Comparison of ENCODE assay signal across 1 cellular context in the genomic region with DNA sequence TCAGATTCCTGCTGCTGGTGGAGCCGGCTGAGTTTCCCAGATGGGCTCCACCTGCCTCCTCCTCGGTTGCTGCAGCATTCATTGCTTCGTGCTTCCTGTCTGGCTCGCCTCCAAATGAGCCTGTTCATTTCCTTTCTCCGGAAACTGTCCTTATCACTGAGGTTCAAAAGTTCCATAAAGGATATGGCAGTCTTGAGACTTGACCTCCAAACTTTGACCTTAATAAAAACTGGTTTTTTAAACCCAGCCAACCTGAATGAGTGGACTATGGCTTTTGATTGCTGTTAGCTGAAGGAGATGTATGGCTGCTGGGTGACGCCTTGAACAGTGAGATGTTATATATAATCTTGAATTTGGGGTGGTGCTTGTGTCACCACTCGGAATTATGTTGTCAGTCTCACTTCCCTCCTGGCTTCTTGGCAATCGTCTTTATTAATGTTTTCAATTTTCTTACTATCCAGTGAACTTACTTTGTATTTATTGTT.
TF ChIP-seq lines count a peak whose summit lies in the region.

No MANE protein-coding gene starts in this region.

TF ChIP-seq in HepG2, 621 proteins besides CTCF, POLR2A, EP300 and RAD21 (continued from another document and continues in another):
- TF ChIP-seq ZNF775 (CRISPR knock-in tag; IDR thresholded peaks at IDR 0.05; ENCODE audit: borderline replicate concordance) (no peak), ZNF432 (CRISPR knock-in tag; IDR thresholded peaks at IDR 0.05; ENCODE audit: borderline replicate concordance) (no peak), GABPB1 (CRISPR knock-in tag; IDR thresholded peaks at IDR 0.05) (peak; percentile 53; the same call in 1 of the 2 replicates), MXI1 (IDR thresholded peaks at IDR 0.05; ENCODE audit: borderline replicate concordance, low read depth, low read length) (no peak), ZNF660 (CRISPR knock-in tag; IDR thresholded peaks at IDR 0.05; ENCODE audit: borderline replicate concordance, low read depth) (no peak), RFX1 (IDR thresholded peaks at IDR 0.05) (no peak), ZNF570 (CRISPR knock-in tag; IDR thresholded peaks at IDR 0.05; ENCODE audit: borderline replicate concordance) (no peak), ZNF550 (CRISPR knock-in tag; IDR thresholded peaks at IDR 0.05; ENCODE audit: borderline replicate concordance) (no peak), PCBP1 (IDR thresholded peaks at IDR 0.05; ENCODE audit: borderline replicate concordance, low read depth, low read length) (no peak), ZFX (CRISPR knock-in tag; IDR thresholded peaks at IDR 0.05; ENCODE audit: low read depth) (no peak), MIER3 (CRISPR knock-in tag; IDR thresholded peaks at IDR 0.05; ENCODE audit: borderline replicate concordance) (no peak), ZNF589 (CRISPR knock-in tag; conservative IDR thresholded peaks at IDR 0.05) (no peak), SMYD3 (CRISPR knock-in tag; IDR thresholded peaks at IDR 0.05) (no peak), ZFY (CRISPR knock-in tag; IDR thresholded peaks at IDR 0.05) (no peak), AGO1 (IDR thresholded peaks at IDR 0.05; ENCODE audit: low read depth, low read length, poor library complexity, severe bottlenecking) (no peak), KLF15 (CRISPR knock-in tag; IDR thresholded peaks at IDR 0.05; ENCODE audit: borderline replicate concordance) (no peak), ZNF264 (CRISPR knock-in tag; IDR thresholded peaks at IDR 0.05) (no peak), ZNF776 (CRISPR knock-in tag; IDR thresholded peaks at IDR 0.05) (no peak), ZC3H13 (CRISPR knock-in tag; IDR thresholded peaks at IDR 0.05) (no peak), ZMYM3 (CRISPR knock-in tag; IDR thresholded peaks at IDR 0.05) (no peak), PAF1 (CRISPR knock-in tag; IDR thresholded peaks at IDR 0.05) (no peak), MEIS1 (CRISPR knock-in tag; IDR thresholded peaks at IDR 0.05; ENCODE audit: borderline replicate concordance) (no peak), ZNF260 (CRISPR knock-in tag; IDR thresholded peaks at IDR 0.05; ENCODE audit: borderline replicate concordance, low read depth) (no peak), SETDB1 (CRISPR knock-in tag; IDR thresholded peaks at IDR 0.05; ENCODE audit: borderline replicate concordance) (no peak), MED1 (CRISPR knock-in tag; IDR thresholded peaks at IDR 0.05) (peak; percentile 86)
- TF ChIP-seq, protein P1, sequence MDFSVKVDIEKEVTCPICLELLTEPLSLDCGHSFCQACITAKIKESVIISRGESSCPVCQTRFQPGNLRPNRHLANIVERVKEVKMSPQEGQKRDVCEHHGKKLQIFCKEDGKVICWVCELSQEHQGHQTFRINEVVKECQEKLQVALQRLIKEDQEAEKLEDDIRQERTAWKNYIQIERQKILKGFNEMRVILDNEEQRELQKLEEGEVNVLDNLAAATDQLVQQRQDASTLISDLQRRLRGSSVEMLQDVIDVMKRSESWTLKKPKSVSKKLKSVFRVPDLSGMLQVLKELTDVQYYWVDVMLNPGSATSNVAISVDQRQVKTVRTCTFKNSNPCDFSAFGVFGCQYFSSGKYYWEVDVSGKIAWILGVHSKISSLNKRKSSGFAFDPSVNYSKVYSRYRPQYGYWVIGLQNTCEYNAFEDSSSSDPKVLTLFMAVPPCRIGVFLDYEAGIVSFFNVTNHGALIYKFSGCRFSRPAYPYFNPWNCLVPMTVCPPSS (IDR thresholded peaks at IDR 0.05), result no peak
- TF ChIP-seq, protein P2, sequence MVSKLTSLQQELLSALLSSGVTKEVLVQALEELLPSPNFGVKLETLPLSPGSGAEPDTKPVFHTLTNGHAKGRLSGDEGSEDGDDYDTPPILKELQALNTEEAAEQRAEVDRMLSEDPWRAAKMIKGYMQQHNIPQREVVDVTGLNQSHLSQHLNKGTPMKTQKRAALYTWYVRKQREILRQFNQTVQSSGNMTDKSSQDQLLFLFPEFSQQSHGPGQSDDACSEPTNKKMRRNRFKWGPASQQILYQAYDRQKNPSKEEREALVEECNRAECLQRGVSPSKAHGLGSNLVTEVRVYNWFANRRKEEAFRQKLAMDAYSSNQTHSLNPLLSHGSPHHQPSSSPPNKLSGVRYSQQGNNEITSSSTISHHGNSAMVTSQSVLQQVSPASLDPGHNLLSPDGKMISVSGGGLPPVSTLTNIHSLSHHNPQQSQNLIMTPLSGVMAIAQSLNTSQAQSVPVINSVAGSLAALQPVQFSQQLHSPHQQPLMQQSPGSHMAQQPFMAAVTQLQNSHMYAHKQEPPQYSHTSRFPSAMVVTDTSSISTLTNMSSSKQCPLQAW (CRISPR knock-in tag; IDR thresholded peaks at IDR 0.05), result 0 out of 2 replicates have a peak, but pooled peaks have one; percentile 28
- TF ChIP-seq, protein P3, sequence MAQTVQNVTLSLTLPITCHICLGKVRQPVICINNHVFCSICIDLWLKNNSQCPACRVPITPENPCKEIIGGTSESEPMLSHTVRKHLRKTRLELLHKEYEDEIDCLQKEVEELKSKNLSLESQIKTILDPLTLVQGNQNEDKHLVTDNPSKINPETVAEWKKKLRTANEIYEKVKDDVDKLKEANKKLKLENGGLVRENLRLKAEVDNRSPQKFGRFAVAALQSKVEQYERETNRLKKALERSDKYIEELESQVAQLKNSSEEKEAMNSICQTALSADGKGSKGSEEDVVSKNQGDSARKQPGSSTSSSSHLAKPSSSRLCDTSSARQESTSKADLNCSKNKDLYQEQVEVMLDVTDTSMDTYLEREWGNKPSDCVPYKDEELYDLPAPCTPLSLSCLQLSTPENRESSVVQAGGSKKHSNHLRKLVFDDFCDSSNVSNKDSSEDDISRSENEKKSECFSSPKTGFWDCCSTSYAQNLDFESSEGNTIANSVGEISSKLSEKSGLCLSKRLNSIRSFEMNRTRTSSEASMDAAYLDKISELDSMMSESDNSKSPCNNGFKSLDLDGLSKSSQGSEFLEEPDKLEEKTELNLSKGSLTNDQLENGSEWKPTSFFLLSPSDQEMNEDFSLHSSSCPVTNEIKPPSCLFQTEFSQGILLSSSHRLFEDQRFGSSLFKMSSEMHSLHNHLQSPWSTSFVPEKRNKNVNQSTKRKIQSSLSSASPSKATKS (CRISPR knock-in tag; IDR thresholded peaks at IDR 0.05), result no peak
- TF ChIP-seq, protein P4, sequence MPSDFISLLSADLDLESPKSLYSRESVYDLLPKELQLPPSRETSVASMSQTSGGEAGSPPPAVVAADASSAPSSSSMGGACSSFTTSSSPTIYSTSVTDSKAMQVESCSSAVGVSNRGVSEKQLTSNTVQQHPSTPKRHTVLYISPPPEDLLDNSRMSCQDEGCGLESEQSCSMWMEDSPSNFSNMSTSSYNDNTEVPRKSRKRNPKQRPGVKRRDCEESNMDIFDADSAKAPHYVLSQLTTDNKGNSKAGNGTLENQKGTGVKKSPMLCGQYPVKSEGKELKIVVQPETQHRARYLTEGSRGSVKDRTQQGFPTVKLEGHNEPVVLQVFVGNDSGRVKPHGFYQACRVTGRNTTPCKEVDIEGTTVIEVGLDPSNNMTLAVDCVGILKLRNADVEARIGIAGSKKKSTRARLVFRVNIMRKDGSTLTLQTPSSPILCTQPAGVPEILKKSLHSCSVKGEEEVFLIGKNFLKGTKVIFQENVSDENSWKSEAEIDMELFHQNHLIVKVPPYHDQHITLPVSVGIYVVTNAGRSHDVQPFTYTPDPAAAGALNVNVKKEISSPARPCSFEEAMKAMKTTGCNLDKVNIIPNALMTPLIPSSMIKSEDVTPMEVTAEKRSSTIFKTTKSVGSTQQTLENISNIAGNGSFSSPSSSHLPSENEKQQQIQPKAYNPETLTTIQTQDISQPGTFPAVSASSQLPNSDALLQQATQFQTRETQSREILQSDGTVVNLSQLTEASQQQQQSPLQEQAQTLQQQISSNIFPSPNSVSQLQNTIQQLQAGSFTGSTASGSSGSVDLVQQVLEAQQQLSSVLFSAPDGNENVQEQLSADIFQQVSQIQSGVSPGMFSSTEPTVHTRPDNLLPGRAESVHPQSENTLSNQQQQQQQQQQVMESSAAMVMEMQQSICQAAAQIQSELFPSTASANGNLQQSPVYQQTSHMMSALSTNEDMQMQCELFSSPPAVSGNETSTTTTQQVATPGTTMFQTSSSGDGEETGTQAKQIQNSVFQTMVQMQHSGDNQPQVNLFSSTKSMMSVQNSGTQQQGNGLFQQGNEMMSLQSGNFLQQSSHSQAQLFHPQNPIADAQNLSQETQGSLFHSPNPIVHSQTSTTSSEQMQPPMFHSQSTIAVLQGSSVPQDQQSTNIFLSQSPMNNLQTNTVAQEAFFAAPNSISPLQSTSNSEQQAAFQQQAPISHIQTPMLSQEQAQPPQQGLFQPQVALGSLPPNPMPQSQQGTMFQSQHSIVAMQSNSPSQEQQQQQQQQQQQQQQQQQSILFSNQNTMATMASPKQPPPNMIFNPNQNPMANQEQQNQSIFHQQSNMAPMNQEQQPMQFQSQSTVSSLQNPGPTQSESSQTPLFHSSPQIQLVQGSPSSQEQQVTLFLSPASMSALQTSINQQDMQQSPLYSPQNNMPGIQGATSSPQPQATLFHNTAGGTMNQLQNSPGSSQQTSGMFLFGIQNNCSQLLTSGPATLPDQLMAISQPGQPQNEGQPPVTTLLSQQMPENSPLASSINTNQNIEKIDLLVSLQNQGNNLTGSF (CRISPR knock-in tag; IDR thresholded peaks at IDR 0.05), result no peak
- TF ChIP-seq, protein P5, sequence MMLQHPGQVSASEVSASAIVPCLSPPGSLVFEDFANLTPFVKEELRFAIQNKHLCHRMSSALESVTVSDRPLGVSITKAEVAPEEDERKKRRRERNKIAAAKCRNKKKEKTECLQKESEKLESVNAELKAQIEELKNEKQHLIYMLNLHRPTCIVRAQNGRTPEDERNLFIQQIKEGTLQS (CRISPR knock-in tag; IDR thresholded peaks at IDR 0.05), result no peak
- TF ChIP-seq, protein P6, sequence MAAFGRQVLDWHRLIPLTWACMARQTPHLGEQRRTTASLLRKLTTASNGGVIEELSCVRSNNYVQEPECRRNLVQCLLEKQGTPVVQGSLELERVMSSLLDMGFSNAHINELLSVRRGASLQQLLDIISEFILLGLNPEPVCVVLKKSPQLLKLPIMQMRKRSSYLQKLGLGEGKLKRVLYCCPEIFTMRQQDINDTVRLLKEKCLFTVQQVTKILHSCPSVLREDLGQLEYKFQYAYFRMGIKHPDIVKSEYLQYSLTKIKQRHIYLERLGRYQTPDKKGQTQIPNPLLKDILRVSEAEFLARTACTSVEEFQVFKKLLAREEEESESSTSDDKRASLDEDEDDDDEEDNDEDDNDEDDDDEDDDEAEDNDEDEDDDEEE (CRISPR knock-in tag; IDR thresholded peaks at IDR 0.05), result no peak
- TF ChIP-seq, protein P7, sequence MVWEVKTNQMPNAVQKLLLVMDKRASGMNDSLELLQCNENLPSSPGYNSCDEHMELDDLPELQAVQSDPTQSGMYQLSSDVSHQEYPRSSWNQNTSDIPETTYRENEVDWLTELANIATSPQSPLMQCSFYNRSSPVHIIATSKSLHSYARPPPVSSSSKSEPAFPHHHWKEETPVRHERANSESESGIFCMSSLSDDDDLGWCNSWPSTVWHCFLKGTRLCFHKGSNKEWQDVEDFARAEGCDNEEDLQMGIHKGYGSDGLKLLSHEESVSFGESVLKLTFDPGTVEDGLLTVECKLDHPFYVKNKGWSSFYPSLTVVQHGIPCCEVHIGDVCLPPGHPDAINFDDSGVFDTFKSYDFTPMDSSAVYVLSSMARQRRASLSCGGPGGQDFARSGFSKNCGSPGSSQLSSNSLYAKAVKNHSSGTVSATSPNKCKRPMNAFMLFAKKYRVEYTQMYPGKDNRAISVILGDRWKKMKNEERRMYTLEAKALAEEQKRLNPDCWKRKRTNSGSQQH (CRISPR knock-in tag; IDR thresholded peaks at IDR 0.05; ENCODE audit: low read depth), result no peak
- TF ChIP-seq, protein P8, sequence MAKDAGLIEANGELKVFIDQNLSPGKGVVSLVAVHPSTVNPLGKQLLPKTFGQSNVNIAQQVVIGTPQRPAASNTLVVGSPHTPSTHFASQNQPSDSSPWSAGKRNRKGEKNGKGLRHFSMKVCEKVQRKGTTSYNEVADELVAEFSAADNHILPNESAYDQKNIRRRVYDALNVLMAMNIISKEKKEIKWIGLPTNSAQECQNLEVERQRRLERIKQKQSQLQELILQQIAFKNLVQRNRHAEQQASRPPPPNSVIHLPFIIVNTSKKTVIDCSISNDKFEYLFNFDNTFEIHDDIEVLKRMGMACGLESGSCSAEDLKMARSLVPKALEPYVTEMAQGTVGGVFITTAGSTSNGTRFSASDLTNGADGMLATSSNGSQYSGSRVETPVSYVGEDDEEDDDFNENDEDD (CRISPR knock-in tag; IDR thresholded peaks at IDR 0.05; ENCODE audit: borderline replicate concordance), result peak; percentile 64; the same call in 1 of the 2 replicates
- TF ChIP-seq, protein P9, sequence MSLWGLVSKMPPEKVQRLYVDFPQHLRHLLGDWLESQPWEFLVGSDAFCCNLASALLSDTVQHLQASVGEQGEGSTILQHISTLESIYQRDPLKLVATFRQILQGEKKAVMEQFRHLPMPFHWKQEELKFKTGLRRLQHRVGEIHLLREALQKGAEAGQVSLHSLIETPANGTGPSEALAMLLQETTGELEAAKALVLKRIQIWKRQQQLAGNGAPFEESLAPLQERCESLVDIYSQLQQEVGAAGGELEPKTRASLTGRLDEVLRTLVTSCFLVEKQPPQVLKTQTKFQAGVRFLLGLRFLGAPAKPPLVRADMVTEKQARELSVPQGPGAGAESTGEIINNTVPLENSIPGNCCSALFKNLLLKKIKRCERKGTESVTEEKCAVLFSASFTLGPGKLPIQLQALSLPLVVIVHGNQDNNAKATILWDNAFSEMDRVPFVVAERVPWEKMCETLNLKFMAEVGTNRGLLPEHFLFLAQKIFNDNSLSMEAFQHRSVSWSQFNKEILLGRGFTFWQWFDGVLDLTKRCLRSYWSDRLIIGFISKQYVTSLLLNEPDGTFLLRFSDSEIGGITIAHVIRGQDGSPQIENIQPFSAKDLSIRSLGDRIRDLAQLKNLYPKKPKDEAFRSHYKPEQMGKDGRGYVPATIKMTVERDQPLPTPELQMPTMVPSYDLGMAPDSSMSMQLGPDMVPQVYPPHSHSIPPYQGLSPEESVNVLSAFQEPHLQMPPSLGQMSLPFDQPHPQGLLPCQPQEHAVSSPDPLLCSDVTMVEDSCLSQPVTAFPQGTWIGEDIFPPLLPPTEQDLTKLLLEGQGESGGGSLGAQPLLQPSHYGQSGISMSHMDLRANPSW (CRISPR knock-in tag; IDR thresholded peaks at IDR 0.05; ENCODE audit: borderline replicate concordance), result no peak
- TF ChIP-seq, protein P10, sequence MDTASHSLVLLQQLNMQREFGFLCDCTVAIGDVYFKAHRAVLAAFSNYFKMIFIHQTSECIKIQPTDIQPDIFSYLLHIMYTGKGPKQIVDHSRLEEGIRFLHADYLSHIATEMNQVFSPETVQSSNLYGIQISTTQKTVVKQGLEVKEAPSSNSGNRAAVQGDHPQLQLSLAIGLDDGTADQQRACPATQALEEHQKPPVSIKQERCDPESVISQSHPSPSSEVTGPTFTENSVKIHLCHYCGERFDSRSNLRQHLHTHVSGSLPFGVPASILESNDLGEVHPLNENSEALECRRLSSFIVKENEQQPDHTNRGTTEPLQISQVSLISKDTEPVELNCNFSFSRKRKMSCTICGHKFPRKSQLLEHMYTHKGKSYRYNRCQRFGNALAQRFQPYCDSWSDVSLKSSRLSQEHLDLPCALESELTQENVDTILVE (CRISPR knock-in tag; IDR thresholded peaks at IDR 0.05), result no peak
